15 cellular contexts compared by ENCODE assay signal in genomic region chr11:1384206-1384965, GRCh38. TPM values are rescaled to one million over a fixed set of nuclear protein-coding genes. Genes with fewer than 3 reads are reported as not detected.
DNase-seq lines count a peak whose midpoint lies in the region; ATAC-seq and TF ChIP-seq lines count a peak whose summit lies in the region.
"Had no signal": no experiment of that assay in that cellular context is flagged by ENCODE, and none has a peak within 500 bp of the region (broad histone marks: within the 10 kb centered on the region; RNA-seq: fewer than 3 reads in every experiment).

No MANE protein-coding gene starts in this region.

- no peaks in the 10 kb centered on the region for H4K20me1 ChIP-seq in PC-9 (ENCODE audit: insufficient read depth)
- H4K20me1 ChIP-seq in hepatocyte (ENCODE audit: insufficient read depth, poor library complexity, severe bottlenecking): no peaks in the 10 kb centered on the region

- H3K27ac ChIP-seq in PC-9 (no peak overlapping the region), hepatocyte (no peak overlapping the region)
- H3K27ac ChIP-seq: KMS-11, thoracic aorta had no signal

- 85% methylated on average over 20 of the region's 21 CpGs for WGBS in hepatocyte (ENCODE audit: low lambda C conversion rate, missing lambda C conversion rate)

- H3K4me2 ChIP-seq in PC-9 (no peak overlapping the region), hepatocyte (no peak overlapping the region)
- H3K4me2 ChIP-seq: KMS-11 had no signal

- CTCF ChIA-PET in PC-9 (lab: Charles Lee): interaction anchor here (0.6 kb wide), 1 partner anchor 724 kb away, joined by 3 read pairs; no protein-coding TSS in a partner anchor

- H3K36me3 Mint-ChIP-seq in HFFc6 (ENCODE audit: low read depth): no peaks in the 10 kb centered on the region
- H3K36me3 Mint-ChIP-seq in central memory CD8-positive, alpha-beta T cell (ENCODE audit: insufficient read depth): peaks cover 3% of the 10 kb centered on the region

- H3K9me3 ChIP-seq in PC-9 (ENCODE audit: insufficient read depth, low read depth) (no peaks in the 10 kb centered on the region), hepatocyte (ENCODE audit: low read depth) (no peaks in the 10 kb centered on the region)
- H3K9me3 ChIP-seq: thoracic aorta had no signal

- no peak overlapping the region for H3K4me3 Mint-ChIP-seq in HFFc6
- peak overlapping the region; percentile 76 for H3K4me3 Mint-ChIP-seq in central memory CD8-positive, alpha-beta T cell

- no peak overlapping the region for H2AFZ ChIP-seq in PC-9
- H2AFZ ChIP-seq in hepatocyte: no peak overlapping the region

- BruUV-seq in PC-9 (replicated peaks; lab: Mats Ljungman, UMichigan): no TSS peak

- H3K9me2 ChIP-seq in PC-9 (ENCODE audit: insufficient read depth): no peaks in the 10 kb centered on the region
- no peaks in the 10 kb centered on the region for H3K9me2 ChIP-seq in hepatocyte (replicated peaks; ENCODE audit: insufficient read depth)

- H3K9me3 Mint-ChIP-seq in HFFc6: no peaks in the 10 kb centered on the region
- no peaks in the 10 kb centered on the region for H3K9me3 Mint-ChIP-seq in central memory CD8-positive, alpha-beta T cell

- peaks cover 6% of the 10 kb centered on the region; the same call in 1 of the 2 replicates for H3K27me3 ChIP-seq in PC-9 (ENCODE audit: insufficient read depth, low read depth)
- no peaks in the 10 kb centered on the region for H3K27me3 ChIP-seq in hepatocyte

- H3K4me1 Mint-ChIP-seq in HFFc6 (ENCODE audit: low read depth): no peaks in the 10 kb centered on the region
- peaks cover 7% of the 10 kb centered on the region for H3K4me1 Mint-ChIP-seq in central memory CD8-positive, alpha-beta T cell

- H3K4me1 ChIP-seq in PC-9 (replicated peaks; ENCODE audit: insufficient read depth): no peaks in the 10 kb centered on the region
- peaks cover 10% of the 10 kb centered on the region for H3K4me1 ChIP-seq in hepatocyte (ENCODE audit: insufficient read depth)

- H3K79me2 ChIP-seq in PC-9 (ENCODE audit: low read depth): no peaks in the 10 kb centered on the region
- no peaks in the 10 kb centered on the region for H3K79me2 ChIP-seq in hepatocyte

- POLR2A ChIA-PET in PC-9 (lab: Charles Lee; ENCODE audit: unreplicated experiment): no interaction called here

- H3K27ac Mint-ChIP-seq in HFFc6: no peak overlapping the region
- H3K27ac Mint-ChIP-seq in central memory CD8-positive, alpha-beta T cell (ENCODE audit: low read depth): peak overlapping the region; percentile 86

- peaks cover 8% of the 10 kb centered on the region for H3K27me3 Mint-ChIP-seq in HFFc6 (ENCODE audit: insufficient read depth)
- H3K27me3 Mint-ChIP-seq in central memory CD8-positive, alpha-beta T cell: no peaks in the 10 kb centered on the region

- intact Hi-C loops in PC-9 (cut with micrococcal nuclease; ENCODE audit: unreplicated experiment): no loop called here

- no peaks in the 10 kb centered on the region for H3K36me3 ChIP-seq in PC-9 (ENCODE audit: low read depth)
- no peaks in the 10 kb centered on the region for H3K36me3 ChIP-seq in hepatocyte (replicated peaks; ENCODE audit: insufficient read depth, low read depth)
- H3K36me3 ChIP-seq: thoracic aorta had no signal

- ATAC-seq in central memory CD8-positive, alpha-beta T cell (replicated peaks; ENCODE audit: extremely low read depth, poor library complexity, severe bottlenecking): no peak

- peak; percentile 34 to 55 for DNase-seq in activated CD4-positive, alpha-beta T cell treated with anti-CD3 and anti-CD28 coated beads, Interleukin-2, amount 50 U/mL, for 48 hours
- DNase-seq in activated CD4-positive, alpha-beta T cell treated with anti-CD3 and anti-CD28 coated beads for 4 hours: no peak
- DNase-seq in HFFc6 (peak; percentile 5), renal cortical epithelial cell (ENCODE audit: low read depth) (peak; percentile 8), PC-9 (no peak), hepatocyte (ENCODE audit: low spot score) (no peak)
- no peak for DNase-seq in central memory CD8-positive, alpha-beta T cell (ENCODE audit: low spot score in 2 of 2)
- no peak for DNase-seq in central memory CD4-positive, alpha-beta T cell
- DNase-seq: DMS 273 treated with DMSO at 0.1 percent for 48 hours; effector memory CD4-positive, alpha-beta T cell; foreskin melanocyte; NCI-H526 treated with DMSO at 0.1 percent for 48 hours; T1000 had no signal

- no peak for TF ChIP-seq CTCF in HFFc6 (IDR thresholded peaks at IDR 0.05)
- no peak for TF ChIP-seq CTCF in PC-9 (conservative IDR thresholded peaks at IDR 0.05)
- TF ChIP-seq CTCF in hepatocyte (IDR thresholded peaks at IDR 0.05; ENCODE audit: poor library complexity): no peak

- no peaks in the 10 kb centered on the region for H3F3A ChIP-seq in PC-9 (ENCODE audit: insufficient read depth, low read depth)

- no peak overlapping the region for H3K4me3 ChIP-seq in PC-9
- no peak overlapping the region for H3K4me3 ChIP-seq in hepatocyte

RNA-seq across cellular contexts. Expression of gene BRSK2, which starts 5.3 kb away (rescaled TPM):
- under 1 TPM in 5 of 6 experiments, not detected in 1; 0.14 to 0.99 (median 0.47) TPM for total RNA-seq in HFFc6 (2021; fragmentation: NEBNext Ultra II Directional; extraction: Animal tissue kit (Norgen Biotek cat#: 25700))
- 0.17 and 0.30 TPM in 2 replicates for total RNA-seq in renal cortical epithelial cell
- total RNA-seq in PC-9 (2021): 2.7 and 2.9 TPM in 2 replicates
- 4.7 and 6.8 TPM in 2 replicates for total RNA-seq in hepatocyte
- polyA plus RNA-seq in hepatocyte: 13.6 and 15.1 TPM in 2 replicates

Comparison
In these comparisons a context has a peak if more than half of its experiments do, and no peak if none do; other contexts are left out.
1. DNase-seq: peak in activated CD4-positive, alpha-beta T cell treated with anti-CD3 and anti-CD28 coated beads, Interleukin-2, amount 50 U/mL, for 48 hours (2 of 2), HFFc6 (single experiment) and renal cortical epithelial cell (single experiment); none in activated CD4-positive, alpha-beta T cell treated with anti-CD3 and anti-CD28 coated beads for 4 hours (0 of 2), central memory CD8-positive, alpha-beta T cell (0 of 2), PC-9 (0 of 2), hepatocyte (single experiment) and central memory CD4-positive, alpha-beta T cell (single experiment).